8 cellular contexts compared by ENCODE assay signal in the genomic region with DNA sequence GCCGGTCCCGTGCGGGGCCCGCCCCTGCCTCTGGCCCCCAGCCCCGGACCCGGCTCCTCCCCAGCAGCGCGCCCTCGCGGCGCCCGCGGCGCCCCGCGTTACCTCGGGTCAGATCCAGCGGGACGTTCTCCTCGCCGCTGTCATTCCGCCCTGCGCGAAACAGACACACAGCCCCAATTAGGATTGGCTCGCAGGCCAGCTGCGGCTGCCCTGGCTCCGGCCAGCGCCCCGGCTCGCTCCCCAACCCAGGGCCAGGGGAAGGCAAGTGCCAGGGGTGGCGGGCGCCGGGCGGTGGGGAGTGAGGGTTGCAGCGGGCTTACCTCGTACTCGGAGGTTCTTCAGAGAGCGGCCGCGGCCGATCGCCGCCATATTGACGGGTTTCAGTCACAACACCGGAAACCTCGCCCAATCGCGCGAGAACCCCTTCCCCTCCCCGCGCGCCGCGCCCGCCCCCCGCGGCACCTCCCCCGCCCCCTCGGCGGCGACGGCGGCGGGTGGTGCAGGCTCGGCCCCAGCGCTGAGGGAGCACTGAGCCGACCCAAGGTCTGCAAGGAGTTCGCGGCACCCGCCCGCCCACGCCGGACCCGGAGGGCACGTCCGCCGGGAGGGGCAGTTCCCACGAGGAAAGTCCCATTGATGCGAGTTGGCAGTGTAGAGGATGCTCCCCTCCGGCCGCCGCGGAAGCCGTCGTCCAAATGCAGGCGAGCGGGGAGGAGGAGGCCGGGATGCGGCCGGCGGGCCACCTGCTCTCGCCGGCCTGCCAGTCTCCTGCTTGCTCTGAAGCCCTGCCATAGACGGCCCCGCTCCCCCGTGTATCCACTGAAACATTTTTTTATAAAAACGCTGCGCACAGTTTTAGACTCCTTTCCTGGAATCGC. TPM values are rescaled to one million over a fixed set of nuclear protein-coding genes. Genes with fewer than 3 reads are reported as not detected.
DNase-seq lines count a peak whose midpoint lies in the region; ATAC-seq, FAIRE-seq and TF ChIP-seq lines count a peak whose summit lies in the region.

A gene with protein sequence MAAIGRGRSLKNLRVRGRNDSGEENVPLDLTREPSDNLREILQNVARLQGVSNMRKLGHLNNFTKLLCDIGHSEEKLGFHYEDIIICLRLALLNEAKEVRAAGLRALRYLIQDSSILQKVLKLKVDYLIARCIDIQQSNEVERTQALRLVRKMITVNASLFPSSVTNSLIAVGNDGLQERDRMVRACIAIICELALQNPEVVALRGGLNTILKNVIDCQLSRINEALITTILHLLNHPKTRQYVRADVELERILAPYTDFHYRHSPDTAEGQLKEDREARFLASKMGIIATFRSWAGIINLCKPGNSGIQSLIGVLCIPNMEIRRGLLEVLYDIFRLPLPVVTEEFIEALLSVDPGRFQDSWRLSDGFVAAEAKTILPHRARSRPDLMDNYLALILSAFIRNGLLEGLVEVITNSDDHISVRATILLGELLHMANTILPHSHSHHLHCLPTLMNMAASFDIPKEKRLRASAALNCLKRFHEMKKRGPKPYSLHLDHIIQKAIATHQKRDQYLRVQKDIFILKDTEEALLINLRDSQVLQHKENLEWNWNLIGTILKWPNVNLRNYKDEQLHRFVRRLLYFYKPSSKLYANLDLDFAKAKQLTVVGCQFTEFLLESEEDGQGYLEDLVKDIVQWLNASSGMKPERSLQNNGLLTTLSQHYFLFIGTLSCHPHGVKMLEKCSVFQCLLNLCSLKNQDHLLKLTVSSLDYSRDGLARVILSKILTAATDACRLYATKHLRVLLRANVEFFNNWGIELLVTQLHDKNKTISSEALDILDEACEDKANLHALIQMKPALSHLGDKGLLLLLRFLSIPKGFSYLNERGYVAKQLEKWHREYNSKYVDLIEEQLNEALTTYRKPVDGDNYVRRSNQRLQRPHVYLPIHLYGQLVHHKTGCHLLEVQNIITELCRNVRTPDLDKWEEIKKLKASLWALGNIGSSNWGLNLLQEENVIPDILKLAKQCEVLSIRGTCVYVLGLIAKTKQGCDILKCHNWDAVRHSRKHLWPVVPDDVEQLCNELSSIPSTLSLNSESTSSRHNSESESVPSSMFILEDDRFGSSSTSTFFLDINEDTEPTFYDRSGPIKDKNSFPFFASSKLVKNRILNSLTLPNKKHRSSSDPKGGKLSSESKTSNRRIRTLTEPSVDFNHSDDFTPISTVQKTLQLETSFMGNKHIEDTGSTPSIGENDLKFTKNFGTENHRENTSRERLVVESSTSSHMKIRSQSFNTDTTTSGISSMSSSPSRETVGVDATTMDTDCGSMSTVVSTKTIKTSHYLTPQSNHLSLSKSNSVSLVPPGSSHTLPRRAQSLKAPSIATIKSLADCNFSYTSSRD (N-terminal part only) (minus strand): TSS at position 391 of the 878 bp plus-strand sequence. CDS start 22 bp downstream, at position 369.

- H3K27me3 ChIP-seq in adipocyte (replicated peaks; ENCODE audit: control insufficient read depth, insufficient read depth, low read length), result no peaks in the 10 kb centered on the region
- H3K27me3 ChIP-seq in cardiac muscle cell, result no peaks in the 10 kb centered on the region

- peak within 1 kb of the TSS; percentile 98 for H3K27ac Mint-ChIP-seq in type B pancreatic cell

- H3K4me3 Mint-ChIP-seq in type B pancreatic cell, result peak within 1 kb of the TSS; percentile 97

- peaks cover 16% of the 10 kb centered on the region for H3K4me1 Mint-ChIP-seq in type B pancreatic cell (ENCODE audit: unreplicated experiment)

- intact Hi-C loops in posterior cingulate gyrus (cut with DNase I), result loop anchor here (5.0 to 10.0 kb wide), 2 partner anchors 77 to 519 kb away; a partner anchor contains a TSS

- peak within 1 kb of the TSS; percentile 99 for H3K4me3 ChIP-seq in adipocyte (ENCODE audit: low read length)
- H3K4me3 ChIP-seq in cardiac muscle cell, result peak within 1 kb of the TSS; percentile 91

- H3K9ac ChIP-seq in adipocyte (ENCODE audit: low read length), result peak within 1 kb of the TSS; percentile 99

- H3K27ac ChIP-seq in cardiac muscle cell, result peak within 1 kb of the TSS; percentile 100

- H3K9me3 ChIP-seq in adipocyte (ENCODE audit: control insufficient read depth, low read length), result no peaks in the 10 kb centered on the region
- H3K9me3 ChIP-seq in cardiac muscle cell (ENCODE audit: low read depth), result no peaks in the 10 kb centered on the region

- H3K36me3 ChIP-seq in adipocyte (ENCODE audit: control insufficient read depth, insufficient read depth, low read length, severe bottlenecking), result peaks cover 6% of the 10 kb centered on the region
- no peaks in the 10 kb centered on the region for H3K36me3 ChIP-seq in cardiac muscle cell

- FAIRE-seq in GM12892 (lab: Jason Lieb, UNC), result peak; percentile 97

- no peaks in the 10 kb centered on the region for H3K9me3 Mint-ChIP-seq in type B pancreatic cell

- TF ChIP-seq CTCF in cardiac muscle cell (IDR thresholded peaks at IDR 0.05; ENCODE audit: low read depth, low read length) (no peak), type B pancreatic cell (conservative IDR thresholded peaks at IDR 0.05) (no peak)

- ATAC-seq in HG02798 (IDR thresholded peaks at IDR 0.05; ENCODE audit: poor library complexity, unreplicated experiment), result peak; percentile 85

- peaks cover 27% of the 10 kb centered on the region for H3K4me1 ChIP-seq in adipocyte (ENCODE audit: control insufficient read depth, insufficient read depth, low read length)
- H3K4me1 ChIP-seq in cardiac muscle cell (ENCODE audit: low read depth), result peaks cover 10% of the 10 kb centered on the region

- H3K36me3 Mint-ChIP-seq in type B pancreatic cell, result peaks cover 2% of the 10 kb centered on the region

- peak; percentile 82 for TF ChIP-seq POLR2A in GM12892 (IDR thresholded peaks at IDR 0.05; ENCODE audit: low read depth, low read length)

- DNase-seq in GM12892 (ENCODE audit: insufficient read length) (peak; percentile 73), NCI-H1417 treated with DMSO at 0.1 percent for 48 hours (lab: John Stamatoyannopoulos, UW) (peak; percentile 52), T follicular helper cell (ENCODE audit: low read depth) (peak; percentile 86), adipocyte (ENCODE audit: low read depth) (peak; percentile 97), cardiac muscle cell (ENCODE audit: low read depth in 1 of 2, low spot score in 1 of 2) (peak; percentile 90 to 94), posterior cingulate gyrus (peak; percentile 86 to 99 (median 89)), type B pancreatic cell (ENCODE audit: extremely low spot score, unreplicated experiment) (peak; percentile 92)

- peaks cover 7% of the 10 kb centered on the region for H3K27me3 Mint-ChIP-seq in type B pancreatic cell

RNA-seq across cellular contexts. Expression of the gene that starts here (rescaled TPM):
- 10.3 TPM for polyA plus RNA-seq in GM12892 (2012; ENCODE audit: missing spikeins)
- 15.1 and 20.6 TPM in 2 replicates for total RNA-seq in cardiac muscle cell
- 6.0 and 11.2 TPM in 2 replicates for polyA plus RNA-seq in cardiac muscle cell
- total RNA-seq in type B pancreatic cell (ENCODE audit: low replicate concordance), result 30.1 and 31.8 TPM in 2 replicates

Comparison
In these comparisons a context has a peak if more than half of its experiments do, and no peak if none do; other contexts are left out.
1. Peak in every context shown above with its lines: DNase-seq, ATAC-seq, H3K4me3 ChIP-seq and H3K27ac ChIP-seq.